In genomic region chr5:131511934-131512333, GRCh38 we compare ENCODE assay signal across 1 cellular context.
TF ChIP-seq lines count a peak whose summit lies in the region.

No MANE protein-coding gene starts in this region.

TF ChIP-seq in GM23338, 12 proteins besides CTCF, POLR2A, EP300 and RAD21 (continued from another document):
- no peak for TF ChIP-seq ZNF462 (CRISPR knock-in tag; IDR thresholded peaks at IDR 0.05)
- TF ChIP-seq ZNF114 (CRISPR knock-in tag; IDR thresholded peaks at IDR 0.05), result no peak
- TF ChIP-seq NANOG (IDR thresholded peaks at IDR 0.05; ENCODE audit: borderline replicate concordance), result no peak
- TF ChIP-seq POLR2AphosphoS5 (IDR thresholded peaks at IDR 0.05; ENCODE audit: low read depth), result no peak
- TF ChIP-seq EZH2phosphoT487 (IDR thresholded peaks at IDR 0.05; ENCODE audit: unreplicated experiment), result no peak
- no peak for TF ChIP-seq STAT1 (IDR thresholded peaks at IDR 0.05; ENCODE audit: unreplicated experiment)
- TF ChIP-seq EZH2 (IDR thresholded peaks at IDR 0.05; ENCODE audit: low read depth, unreplicated experiment), result no peak
TF ChIP-seq in GM23338: peak in this region for 0.
